Comparison of ENCODE assay signal across 20 cellular contexts in the genomic region with DNA sequence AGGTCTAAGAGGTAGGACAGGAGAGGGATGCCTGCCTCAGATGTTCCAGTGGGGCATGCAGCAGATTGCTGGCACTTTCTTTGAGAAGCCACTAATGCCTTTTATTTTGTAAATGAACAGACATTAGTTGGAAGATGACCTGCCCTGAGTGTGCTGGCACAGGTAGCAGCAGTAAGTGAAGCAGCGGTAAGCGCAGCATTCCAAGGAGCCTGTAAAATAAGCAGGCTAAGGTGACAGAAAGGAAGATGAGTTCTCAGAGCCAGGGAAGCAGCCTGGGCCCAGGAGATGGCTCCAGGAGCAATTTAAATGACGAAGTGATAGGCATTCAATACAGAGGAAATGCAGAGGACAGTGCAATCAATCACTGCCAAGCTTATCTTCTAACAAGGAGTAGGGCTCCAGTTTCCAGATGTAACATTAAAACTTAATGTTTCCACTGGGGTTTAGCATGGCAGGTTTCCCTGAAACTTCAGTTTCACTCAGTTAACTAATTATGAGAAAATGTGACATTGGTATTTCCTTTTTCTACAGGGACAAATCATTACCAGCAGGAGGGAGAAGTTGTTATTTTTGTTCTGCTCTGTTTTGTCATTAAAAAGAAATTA.
A peak's percentile ranks its signal among the peaks of the same experiment; 100 is the strongest.
DNase-seq lines count a peak whose midpoint lies in the region; TF ChIP-seq lines count a peak whose summit lies in the region.
"Had no signal": no experiment of that assay in that cellular context is flagged by ENCODE, and none has a peak within 500 bp of the region (broad histone marks: within the 10 kb centered on the region; RNA-seq: fewer than 3 reads in every experiment).

No MANE protein-coding gene starts in this region.

- H3K9me3 ChIP-seq in cardiac muscle cell (ENCODE audit: low read depth) = no peaks in the 10 kb centered on the region
- no peaks in the 10 kb centered on the region for H3K9me3 ChIP-seq in right atrium auricular region
- no peaks in the 10 kb centered on the region for H3K9me3 ChIP-seq in osteoblast (ENCODE audit: low read depth, low read length)
- H3K9me3 ChIP-seq in effector memory CD4-positive, alpha-beta T cell (ENCODE audit: control insufficient read depth, low read length) = no peaks in the 10 kb centered on the region
- H3K9me3 ChIP-seq: upper lobe of left lung had no signal

- no peaks in the 10 kb centered on the region for H3K27me3 ChIP-seq in cardiac muscle cell
- no peaks in the 10 kb centered on the region for H3K27me3 ChIP-seq in right atrium auricular region
- H3K27me3 ChIP-seq in osteoblast (ENCODE audit: insufficient read depth, low read length) = no peaks in the 10 kb centered on the region
- H3K27me3 ChIP-seq in effector memory CD4-positive, alpha-beta T cell (replicated peaks; ENCODE audit: control insufficient read depth, insufficient read depth, low read length, poor library complexity, severe bottlenecking) = no peaks in the 10 kb centered on the region
- H3K27me3 ChIP-seq: upper lobe of left lung had no signal

- H3K27ac ChIP-seq in cardiac muscle cell (peak overlapping the region; percentile 91), right atrium auricular region (peak overlapping the region in 1 of 2 donors; percentile 33), osteoblast (ENCODE audit: low read depth, low read length) (no peak overlapping the region)
- H3K27ac ChIP-seq in effector memory CD4-positive, alpha-beta T cell (ENCODE audit: insufficient read depth, low read length, poor library complexity, severe bottlenecking) = no peak overlapping the region
- H3K27ac ChIP-seq: upper lobe of left lung had no signal

- H3K4me3 ChIP-seq in cardiac muscle cell = no peak overlapping the region
- H3K4me3 ChIP-seq in right atrium auricular region = no peak overlapping the region
- H3K4me3 ChIP-seq in osteoblast (ENCODE audit: insufficient read depth, low read length) = no peak overlapping the region
- no peak overlapping the region for H3K4me3 ChIP-seq in effector memory CD4-positive, alpha-beta T cell (ENCODE audit: insufficient read depth, low read depth, low read length, poor library complexity, severe bottlenecking)
- H3K4me3 ChIP-seq: upper lobe of left lung had no signal

- H4K20me1 ChIP-seq in osteoblast (ENCODE audit: insufficient read depth, low read length) = peaks cover 6% of the 10 kb centered on the region

- DNase-seq in cardiac muscle cell (ENCODE audit: low read depth in 1 of 2, low spot score in 1 of 2) = peak in 1 of 2 donors; percentile 17
- DNase-seq in right atrium auricular region (ENCODE audit: low spot score) = no peak
- peak; percentile 18 for DNase-seq in astrocyte of the hippocampus (ENCODE audit: low read depth, low spot score)
- peak; percentile 57 for DNase-seq in islet precursor cell
- DNase-seq in osteoblast (ENCODE audit: insufficient read length, low spot score, missing footprints) = no peak
- no peak for DNase-seq in HuH-7 (ENCODE audit: low spot score)
- no peak for DNase-seq in NOMO-1 treated with DMSO at 0.1 percent for 48 hours (lab: John Stamatoyannopoulos, UW; ENCODE audit: unreplicated experiment)
- DNase-seq in effector memory CD4-positive, alpha-beta T cell = no peak
- DNase-seq: ACHN; activated CD8-positive, alpha-beta memory T cell treated with anti-CD3 and anti-CD28 coated beads, Interleukin-2, amount 50 U/mL, for 48 hours; central memory CD4-positive, alpha-beta T cell; H7; kidney; naive B cell; NCI-H1105; NCI-H2081; NCI-H510A; posterior cingulate gyrus; T-helper 9 cell; upper lobe of left lung had no signal

- TF ChIP-seq CTCF in cardiac muscle cell (IDR thresholded peaks at IDR 0.05; ENCODE audit: low read depth, low read length) (no peak), right atrium auricular region (IDR thresholded peaks at IDR 0.05) (no peak), osteoblast (IDR thresholded peaks at IDR 0.05; ENCODE audit: extremely low read depth, low read depth, low read length) (no peak)

- no peaks in the 10 kb centered on the region for H3K79me2 ChIP-seq in osteoblast (ENCODE audit: insufficient read depth, low read length)

- no peak overlapping the region for H2AFZ ChIP-seq in osteoblast (ENCODE audit: low read length)

- H3K4me2 ChIP-seq in osteoblast (ENCODE audit: insufficient read depth, low read length) = no peak overlapping the region

- H3K36me3 ChIP-seq in cardiac muscle cell (no peaks in the 10 kb centered on the region), right atrium auricular region (no peaks in the 10 kb centered on the region), osteoblast (ENCODE audit: insufficient read depth, low read length) (no peaks in the 10 kb centered on the region)
- no peaks in the 10 kb centered on the region for H3K36me3 ChIP-seq in effector memory CD4-positive, alpha-beta T cell (ENCODE audit: control insufficient read depth, insufficient read depth, low read length)
- H3K36me3 ChIP-seq: upper lobe of left lung had no signal

- H3K4me1 ChIP-seq in cardiac muscle cell (ENCODE audit: low read depth) (peaks cover 33% of the 10 kb centered on the region), right atrium auricular region (no peaks in the 10 kb centered on the region), osteoblast (ENCODE audit: insufficient read depth, low read length) (peaks cover 12% of the 10 kb centered on the region)
- no peaks in the 10 kb centered on the region for H3K4me1 ChIP-seq in effector memory CD4-positive, alpha-beta T cell (ENCODE audit: control insufficient read depth, insufficient read depth, low read length, poor library complexity, severe bottlenecking)
- H3K4me1 ChIP-seq: upper lobe of left lung had no signal

Comparison
In these comparisons a context has a peak if more than half of its experiments do, and no peak if none do; other contexts are left out.
1. DNase-seq: peak in astrocyte of the hippocampus (single experiment) and islet precursor cell (single experiment); none in right atrium auricular region (single experiment), osteoblast (single experiment), HuH-7 (single experiment), NOMO-1 treated with DMSO at 0.1 percent for 48 hours (single experiment) and effector memory CD4-positive, alpha-beta T cell (0 of 3).